ENCODE assay signal across 27 cellular contexts in genomic region chr15:67700023-67700422, GRCh38.
A peak's percentile ranks its signal among the peaks of the same experiment; 100 is the strongest.
DNase-seq lines count a peak whose midpoint lies in the region; ATAC-seq and TF ChIP-seq lines count a peak whose summit lies in the region.
"Had no signal": no experiment of that assay in that cellular context is flagged by ENCODE, and none has a peak within 500 bp of the region (broad histone marks: within the 10 kb centered on the region; RNA-seq: fewer than 3 reads in every experiment).

No MANE protein-coding gene starts in this region.

- DNase-seq in AG08395 (ENCODE audit: low spot score) = peak; percentile 69
- DNase-seq in GM04504 (ENCODE audit: low read depth) = peak; percentile 27
- DNase-seq in MG63 = peak; percentile 53
- DNase-seq in fibroblast of mammary gland (ENCODE audit: low read depth) = peak; percentile 86
- no peak for DNase-seq in GM20000 (ENCODE audit: low spot score)
- DNase-seq in cerebellar cortex (ENCODE audit: low spot score) = no peak
- DNase-seq: activated T-cell treated with anti-CD3 and anti-CD28 coated beads for 4 hours; CD8-positive, alpha-beta T cell; DMS 273 treated with DMSO at 0.1 percent for 48 hours; dorsolateral prefrontal cortex; esophagus squamous epithelium; immature natural killer cell; left cardiac atrium; MM.1S; NCI-H2029; NCI-H524 treated with DMSO at 0.1 percent for 48 hours; pancreas; PC-9; retina; stimulated activated naive CD8-positive, alpha-beta T cell treated with anti-CD3 and anti-CD28 coated beads, Interleukin-15, Interleukin-2, amounts not matched to agents 100 U/mL and 50 U/mL, for 24 hours; testis had no signal

- no peaks in the 10 kb centered on the region for H3K27me3 ChIP-seq in MG63
- H3K27me3 ChIP-seq: dorsolateral prefrontal cortex, esophagus squamous epithelium, pancreas, testis had no signal

- TF ChIP-seq CTCF in fibroblast of mammary gland (conservative IDR thresholded peaks at IDR 0.05; ENCODE audit: control insufficient read depth, insufficient read depth, low read depth, low read length) (no peak), GM20000 (IDR thresholded peaks at IDR 0.05; ENCODE audit: extremely low read depth, missing control alignments) (no peak)

- no peaks in the 10 kb centered on the region for H3K36me3 ChIP-seq in MG63
- H3K36me3 ChIP-seq: pancreas had no signal

- no peak for ATAC-seq in HG03442 (IDR thresholded peaks at IDR 0.05; ENCODE audit: unreplicated experiment)
- no peak for ATAC-seq in HG03354 (IDR thresholded peaks at IDR 0.05; ENCODE audit: poor library complexity, severe bottlenecking, unreplicated experiment)
- ATAC-seq: A549; CD8-positive, alpha-beta T cell; K562; left cardiac atrium; pancreas; Right ventricle myocardium inferior; stimulated activated naive CD8-positive, alpha-beta T cell treated with anti-CD3 and anti-CD28 coated beads, Interleukin-15, Interleukin-2, amounts not matched to agents 100 U/mL and 50 U/mL, for 24 hours had no signal

- no peaks in the 10 kb centered on the region for H3K9me3 ChIP-seq in MG63
- H3K9me3 ChIP-seq: A549, esophagus squamous epithelium, pancreas, testis had no signal

- H3K4me3 ChIP-seq in MG63 (no peak overlapping the region), fibroblast of mammary gland (ENCODE audit: control insufficient read depth, low read depth, low read length) (no peak overlapping the region)
- H3K4me3 ChIP-seq: A549, dorsolateral prefrontal cortex, esophagus squamous epithelium, K562, pancreas, PC-9, smooth muscle cell, testis had no signal

Comparison
In these comparisons a context has a peak if more than half of its experiments do, and no peak if none do; other contexts are left out.
1. DNase-seq: peak in AG08395 (single experiment), GM04504 (single experiment), MG63 (single experiment) and fibroblast of mammary gland (single experiment); none in GM20000 (single experiment) and cerebellar cortex (single experiment).